1 cellular context compared by ENCODE assay signal in the genomic region with DNA sequence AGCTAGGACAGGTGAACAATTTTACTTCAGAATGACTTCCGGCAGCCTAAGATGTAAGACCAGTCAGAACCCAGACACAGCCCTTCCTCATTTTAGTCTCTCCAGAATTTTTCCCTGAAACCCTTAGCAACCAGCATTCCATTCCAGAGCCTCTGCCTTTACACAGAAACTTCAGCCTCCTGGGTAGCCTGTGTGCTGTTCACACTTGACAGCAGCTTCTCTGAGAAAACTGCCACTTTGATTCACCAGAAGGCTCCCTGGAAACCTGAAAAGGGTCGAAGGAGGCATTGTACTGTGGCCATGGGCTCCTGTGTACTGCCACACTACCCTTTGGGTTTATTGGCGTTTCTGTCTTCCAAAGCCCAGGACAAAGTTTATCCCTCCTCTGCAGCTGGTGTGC.
TF ChIP-seq lines count a peak whose summit lies in the region.

No MANE protein-coding gene starts in this region.

TF ChIP-seq in IMR-90, 13 proteins besides CTCF, POLR2A, EP300 and RAD21 (continued from another document):
- no peak for TF ChIP-seq SMC3 (IDR thresholded peaks at IDR 0.05; ENCODE audit: low read depth, low read length)
- no peak for TF ChIP-seq CEBPB (IDR thresholded peaks at IDR 0.05; ENCODE audit: low read depth, low read length)
- no peak for TF ChIP-seq MAZ (IDR thresholded peaks at IDR 0.05; ENCODE audit: borderline replicate concordance, low read depth, low read length)
- TF ChIP-seq USF2 (IDR thresholded peaks at IDR 0.05; ENCODE audit: low read depth, low read length) = no peak
- TF ChIP-seq BHLHE40 (IDR thresholded peaks at IDR 0.05; ENCODE audit: low read depth, low read length) = no peak
- TF ChIP-seq, protein P1, sequence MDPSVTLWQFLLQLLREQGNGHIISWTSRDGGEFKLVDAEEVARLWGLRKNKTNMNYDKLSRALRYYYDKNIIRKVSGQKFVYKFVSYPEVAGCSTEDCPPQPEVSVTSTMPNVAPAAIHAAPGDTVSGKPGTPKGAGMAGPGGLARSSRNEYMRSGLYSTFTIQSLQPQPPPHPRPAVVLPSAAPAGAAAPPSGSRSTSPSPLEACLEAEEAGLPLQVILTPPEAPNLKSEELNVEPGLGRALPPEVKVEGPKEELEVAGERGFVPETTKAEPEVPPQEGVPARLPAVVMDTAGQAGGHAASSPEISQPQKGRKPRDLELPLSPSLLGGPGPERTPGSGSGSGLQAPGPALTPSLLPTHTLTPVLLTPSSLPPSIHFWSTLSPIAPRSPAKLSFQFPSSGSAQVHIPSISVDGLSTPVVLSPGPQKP (IDR thresholded peaks at IDR 0.05; ENCODE audit: borderline replicate concordance, low read depth, low read length) = no peak
- no peak for TF ChIP-seq RFX5 (IDR thresholded peaks at IDR 0.05; ENCODE audit: low read depth, low read length)
- no peak for TF ChIP-seq FOS (IDR thresholded peaks at IDR 0.05; ENCODE audit: low read depth, low read length)
- no peak for TF ChIP-seq CHD1 (IDR thresholded peaks at IDR 0.05; ENCODE audit: low read depth, low read length)
